Comparison of ENCODE assay signal across 39 cellular contexts in genomic region chr11:125977333-125977732, GRCh38. TPM values are rescaled to one million over a fixed set of nuclear protein-coding genes. Genes with fewer than 3 reads are reported as not detected.
"Had no signal": no experiment of that assay in that cellular context is flagged by ENCODE, and none has a peak within 500 bp of the region (broad histone marks: within the 10 kb centered on the region; RNA-seq: fewer than 3 reads in every experiment).

No MANE protein-coding gene starts in this region.

- DNase-seq: Karpas-422, Kasumi-1, MG63, MM.1S, MV-4-11, NCI-H1048, NCI-H1092, NCI-H1092 treated with DMSO at 0.1 percent for 48 hours, NCI-H1105, NCI-H1105 treated with DMSO at 0.1 percent for 48 hours, NCI-H1417, NCI-H1417 treated with DMSO at 0.1 percent for 48 hours, NCI-H1436, NCI-H1436 treated with DMSO at 0.1 percent for 48 hours, NCI-H146, NCI-H1694, NCI-H1694 treated with DMSO at 0.1 percent for 48 hours, NCI-H187, NCI-H187 treated with DMSO at 0.1 percent for 48 hours, NCI-H1930, NCI-H2029, NCI-H2029 treated with DMSO at 0.1 percent for 48 hours, NCI-H2081, NCI-H2081 treated with DMSO at 0.1 percent for 48 hours, NCI-H2107, NCI-H2171, NCI-H2171 treated with DMSO at 0.1 percent for 48 hours, NCI-H2227 treated with DMSO at 0.1 percent for 48 hours, NCI-H226, NCI-H345, NCI-H446, NCI-H446 treated with DMSO at 0.1 percent for 48 hours, NCI-H510A, NCI-H510A treated with DMSO at 0.1 percent for 48 hours, NCI-H524 treated with DMSO at 0.1 percent for 48 hours, NCI-H526 had no signal

- H3K9me3 ChIP-seq: MG63 had no signal

- H3K4me3 ChIP-seq: MG63 had no signal

- H3K27me3 ChIP-seq: MG63 had no signal

RNA-seq across cellular contexts. Expression of gene VSIG10L2, which starts 31.5 kb away (rescaled TPM):
- total RNA-seq: LHCN-M2, M059J, MCF 10A had no signal
